In genomic region chr11:117719480-117719879, GRCh38 we compare ENCODE assay signal across 23 cellular contexts.
"Had no signal": no experiment of that assay in that cellular context is flagged by ENCODE, and none has a peak within 500 bp of the region (broad histone marks: within the 10 kb centered on the region; RNA-seq: fewer than 3 reads in every experiment).

No MANE protein-coding gene starts in this region.

- H3K4me1 ChIP-seq: parathyroid adenoma, psoas muscle, suprapubic skin, tibial artery, upper lobe of right lung had no signal

- ATAC-seq: effector memory CD8-positive, alpha-beta T cell; gastroesophageal sphincter; left cardiac atrium; lower lobe of right lung; natural killer cell; psoas muscle; stimulated activated naive B cell treated with anti-CD40 and anti-IgM and Interleukin-4, amounts not matched to agents 10 μg/mL and 1 μg/mL and 100 μg/mL, for 72 hours; upper lobe of right lung had no signal

- FAIRE-seq: keratinocyte had no signal

- H3K36me3 ChIP-seq: esophagus muscularis mucosa, gastroesophageal sphincter, left ventricle myocardium inferior, lower lobe of right lung, sigmoid colon, suprapubic skin, tibial artery, upper lobe of right lung, vagina had no signal

- DNase-seq: cortex of kidney; effector memory CD8-positive, alpha-beta T cell; glutamatergic neuron; immature natural killer cell; left cardiac atrium; left ventricle myocardium inferior; lower lobe of right lung; natural killer cell; psoas muscle; sigmoid colon; stimulated activated CD4-positive, alpha-beta T cell treated with anti-CD3 and anti-CD28 coated beads, Interleukin-2, amount 100 ng/mL, for 24 hours; stimulated activated CD4-positive, alpha-beta T cell treated with anti-CD3 and anti-CD28 coated beads, Interleukin-4, amount 100 ng/mL, for 4 hours; stimulated activated naive B cell treated with anti-CD40 and anti-IgM and Interleukin-4, amounts not matched to agents 10 μg/mL and 1 μg/mL and 100 μg/mL, for 72 hours had no signal

- H3K79me2 ChIP-seq: parathyroid adenoma had no signal

- H3K9me3 ChIP-seq: esophagus muscularis mucosa, gastroesophageal sphincter, left ventricle myocardium inferior, lower lobe of right lung, psoas muscle, sigmoid colon, suprapubic skin, tibial artery, upper lobe of right lung, vagina had no signal

- H3K4me3 ChIP-seq: esophagus muscularis mucosa, gastroesophageal sphincter, left ventricle myocardium inferior, lower lobe of right lung, psoas muscle, sigmoid colon, skin epidermis, suprapubic skin, tibial artery, upper lobe of right lung, vagina had no signal

- H3K9ac ChIP-seq: parathyroid adenoma had no signal

- H3K27ac ChIP-seq: epithelial cell of prostate, esophagus muscularis mucosa, gastroesophageal sphincter, left ventricle myocardium inferior, lower lobe of right lung, parathyroid adenoma, psoas muscle, sigmoid colon, skin epidermis, suprapubic skin, tibial artery, upper lobe of right lung, vagina had no signal

- H2AFZ ChIP-seq: parathyroid adenoma had no signal

- H3K27me3 ChIP-seq: sigmoid colon, suprapubic skin, upper lobe of right lung, vagina had no signal
